Comparison of ENCODE assay signal across 8 cellular contexts in genomic region chr1:39204441-39205081, GRCh38. TPM values are rescaled to one million over a fixed set of nuclear protein-coding genes. Genes with fewer than 3 reads are reported as not detected.
DNase-seq lines count a peak whose midpoint lies in the region; ATAC-seq and TF ChIP-seq lines count a peak whose summit lies in the region.

MACF1 (plus strand) TSS chr1:39204695; CDS start chr1:39205023, 328 bp downstream.

- H3K36me3 Mint-ChIP-seq in activated CD4-positive, alpha-beta T cell treated with anti-CD3 and anti-CD28 coated beads for 36 hours (ENCODE audit: low read depth) = peaks cover 8% of the 10 kb centered on the region

- 0 to 2% (median 0%) methylated on average over 9 of the region's 9 CpGs for WGBS in ovary, 3 donors

- H3K27me3 Mint-ChIP-seq in activated CD4-positive, alpha-beta T cell treated with anti-CD3 and anti-CD28 coated beads for 36 hours = no peaks in the 10 kb centered on the region

- peak; percentile 73 for TF ChIP-seq POLR2A in ovary (IDR thresholded peaks at IDR 0.05)

- TF ChIP-seq CTCF in Panc1 (IDR thresholded peaks at IDR 0.05) (no peak; the same call in 1 of the 2 replicates), ovary (IDR thresholded peaks at IDR 0.05) (peak in 2 of 3 donors; percentile 72 to 77)

- CTCF ChIA-PET in activated CD4-positive, alpha-beta T cell treated with anti-CD3 and anti-CD28 coated beads for 36 hours (lab: Charles Lee) = interaction anchor here (0.7 to 4.9 kb wide), 13 partner anchors 11 to 239 kb away, joined by 3 to 107 read pairs (median 7); no protein-coding TSS in a partner anchor
- CTCF ChIA-PET in Panc1 (lab: Charles Lee) = interaction anchor here (0.6 to 2.2 kb wide), 4 partner anchors 13 to 106 kb away, joined by 3 to 9 read pairs (median 3); no protein-coding TSS in a partner anchor

- in situ Hi-C loops in Panc1 (cut with HindIII; ENCODE audit: low pct_unique_long_range_greater_than_20kb, low sequenced_read_pairs) = no loop called here

- POLR2A ChIA-PET in activated CD4-positive, alpha-beta T cell treated with anti-CD3 and anti-CD28 coated beads for 36 hours (lab: Charles Lee) = interaction anchor here (0.8 to 2.3 kb wide), 10 partner anchors 9 to 207 kb away, joined by 3 to 48 read pairs (median 3); no protein-coding TSS in a partner anchor
- POLR2A ChIA-PET in Panc1 (lab: Charles Lee) = interaction anchor here (0.5 to 1.5 kb wide), 4 partner anchors 12 to 60 kb away, joined by 3 to 8 read pairs (median 4); no protein-coding TSS in a partner anchor

- TF ChIP-seq EP300 in ovary (IDR thresholded peaks at IDR 0.05) = no peak

- H3K9me3 ChIP-seq in Panc1 (ENCODE audit: control insufficient read depth, insufficient read depth, low read depth, low read length) (no peaks in the 10 kb centered on the region), ovary (no peaks in the 10 kb centered on the region)

- peaks cover 65% of the 10 kb centered on the region for H3K4me1 Mint-ChIP-seq in activated CD4-positive, alpha-beta T cell treated with anti-CD3 and anti-CD28 coated beads for 36 hours

- H3K4me3 ChIP-seq in Panc1 (ENCODE audit: low read depth in 2 of 2, low read length in 2 of 2) (peak within 1 kb of the TSS; percentile 31 to 46), ovary (peak within 1 kb of the TSS; percentile 48)

- H3K27ac ChIP-seq in Panc1 (ENCODE audit: low read length) (peak within 1 kb of the TSS; percentile 82), ovary (peak within 1 kb of the TSS; percentile 78 to 95)

- H3K36me3 ChIP-seq in Panc1 (ENCODE audit: control insufficient read depth, insufficient read depth, low read length) (no peaks in the 10 kb centered on the region), ovary (no peaks in the 10 kb centered on the region)

- peak; percentile 61 for DNase-seq in activated CD4-positive, alpha-beta T cell treated with anti-CD3 and anti-CD28 coated beads for 36 hours
- no peak for DNase-seq in activated CD4-positive, alpha-beta T cell treated with anti-CD3 and anti-CD28 coated beads for 1 hour
- no peak for DNase-seq in Panc1 (ENCODE audit: low read depth, low spot score)
- DNase-seq in amygdala (lab: John Stamatoyannopoulos, UW) = peak in 32 of 56 donors; percentile 14 to 65 (median 30)
- peak; percentile 90 for DNase-seq in cardiac septum (ENCODE audit: low spot score)
- peak; percentile 77 to 87 (median 83) for DNase-seq in ovary

- intact Hi-C loops in activated CD4-positive, alpha-beta T cell treated with anti-CD3 and anti-CD28 coated beads for 36 hours (cut with DNase I, micrococcal nuclease) = loop anchor here (1.0 to 5.0 kb wide), 7 partner anchors 7 to 177 kb away; partner anchors contain the start of gene NDUFS5 (in 1 of the 2)
- intact Hi-C loops in Panc1 (cut with micrococcal nuclease; ENCODE audit: unreplicated experiment) = no loop called here
- intact Hi-C loops in cardiac septum (cut with DNase I) = loop anchor here (1.0 to 5.0 kb wide), 2 partner anchors 9 to 208 kb away; no protein-coding TSS in a partner anchor
- intact Hi-C loops in ovary (cut with DNase I) = loop anchor here in 3 of 4 donors (5.0 to 10.0 kb wide), 3 partner anchors 50 to 100 kb away; no protein-coding TSS in a partner anchor

- H3K9me3 Mint-ChIP-seq in activated CD4-positive, alpha-beta T cell treated with anti-CD3 and anti-CD28 coated beads for 36 hours (ENCODE audit: low read depth) = no peaks in the 10 kb centered on the region

- BruUV-seq in Panc1 (replicated peaks; lab: Mats Ljungman, UMichigan) = no TSS peak

- H3K27me3 ChIP-seq in Panc1 (ENCODE audit: control insufficient read depth, insufficient read depth, low read length) (no peaks in the 10 kb centered on the region), ovary (no peaks in the 10 kb centered on the region)

- peak; percentile 53 for ATAC-seq in activated CD4-positive, alpha-beta T cell treated with anti-CD3 and anti-CD28 coated beads for 36 hours
- ATAC-seq in Panc1 (peak; percentile 76), HG03135 (IDR thresholded peaks at IDR 0.05; ENCODE audit: unreplicated experiment) (no peak), HG03460 (IDR thresholded peaks at IDR 0.05; ENCODE audit: unreplicated experiment) (no peak)

- peak within 1 kb of the TSS; percentile 84 for H3K4me3 Mint-ChIP-seq in activated CD4-positive, alpha-beta T cell treated with anti-CD3 and anti-CD28 coated beads for 36 hours

- H3K27ac Mint-ChIP-seq in activated CD4-positive, alpha-beta T cell treated with anti-CD3 and anti-CD28 coated beads for 36 hours = peak within 1 kb of the TSS; percentile 96

- peaks cover 25% of the 10 kb centered on the region for H3K4me1 ChIP-seq in Panc1 (ENCODE audit: control insufficient read depth, insufficient read depth, low read length)
- peaks cover 9% of the 10 kb centered on the region for H3K4me1 ChIP-seq in ovary (ENCODE audit: insufficient read depth)

RNA-seq across cellular contexts. Expression of gene MACF1, which starts in this region (rescaled TPM):
- total RNA-seq in activated CD4-positive, alpha-beta T cell treated with anti-CD3 and anti-CD28 coated beads for 36 hours = 100 to 1,000 TPM; 192 to 195 TPM
- 413 TPM for total RNA-seq in Panc1 (2021; ENCODE audit: unreplicated experiment)
- 162 TPM for polyA plus RNA-seq in Panc1 (2012; ENCODE audit: insufficient read length)
- 331 TPM for total RNA-seq in cardiac septum
- total RNA-seq in ovary = 100 to 1,000 TPM; 212 to 331 (median 269) TPM
- 100 to 1,000 TPM in 1 of 2 donors, 10 to 100 TPM in 1; 93.6 to 198 TPM for polyA plus RNA-seq in ovary

Comparison
In these comparisons a context has a peak if more than half of its experiments do, and no peak if none do; other contexts are left out.
1. DNase-seq: peak in activated CD4-positive, alpha-beta T cell treated with anti-CD3 and anti-CD28 coated beads for 36 hours (single experiment), amygdala (32 of 56), cardiac septum (single experiment) and ovary (5 of 5); none in activated CD4-positive, alpha-beta T cell treated with anti-CD3 and anti-CD28 coated beads for 1 hour (single experiment) and Panc1 (single experiment).
2. ATAC-seq: peak in activated CD4-positive, alpha-beta T cell treated with anti-CD3 and anti-CD28 coated beads for 36 hours (single experiment) and Panc1 (single experiment); none in HG03135 (single experiment) and HG03460 (single experiment).